9 cellular contexts compared by ENCODE assay signal in genomic region chr3:71658131-71658530, GRCh38.
A peak's percentile ranks its signal among the peaks of the same experiment; 100 is the strongest.
DNase-seq lines count a peak whose midpoint lies in the region; ATAC-seq and TF ChIP-seq lines count a peak whose summit lies in the region.
"Had no signal": no experiment of that assay in that cellular context is flagged by ENCODE, and none has a peak within 500 bp of the region (broad histone marks: within the 10 kb centered on the region; RNA-seq: fewer than 3 reads in every experiment).

No MANE protein-coding gene starts in this region.

- peaks cover 12% of the 10 kb centered on the region for H3K4me1 Mint-ChIP-seq in T-helper 17 cell

- no peak overlapping the region for H3K4me3 Mint-ChIP-seq in T-helper 17 cell

- no peaks in the 10 kb centered on the region for H3K36me3 ChIP-seq in suprapubic skin

- H3K36me3 Mint-ChIP-seq in T-helper 17 cell (ENCODE audit: low read depth): peaks cover 4% of the 10 kb centered on the region

- H3K9me3 ChIP-seq in right cardiac atrium (ENCODE audit: control insufficient read depth, low read length) (no peaks in the 10 kb centered on the region), suprapubic skin (no peaks in the 10 kb centered on the region), T-helper 17 cell (ENCODE audit: control insufficient read depth, low read length, poor library complexity, severe bottlenecking) (no peaks in the 10 kb centered on the region)

- TF ChIP-seq POLR2A in suprapubic skin (IDR thresholded peaks at IDR 0.05): no peak

- no peak overlapping the region for H3K27ac Mint-ChIP-seq in T-helper 17 cell

- peak; percentile 83 to 88 for ATAC-seq in right cardiac atrium
- no peak for ATAC-seq in T-helper 17 cell

- TF ChIP-seq CTCF in suprapubic skin (IDR thresholded peaks at IDR 0.05): no peak

- DNase-seq in NCI-H1417 (lab: John Stamatoyannopoulos, UW) (peak in 2 of 3 experiments; percentile 34 to 74), NCI-H1417 treated with DMSO at 0.1 percent for 48 hours (lab: John Stamatoyannopoulos, UW) (no peak), right cardiac atrium (peak; percentile 74 to 90 (median 89)), suprapubic skin (ENCODE audit: low spot score in 2 of 2) (peak; percentile 83 to 89), T-helper 17 cell (no peak), UCSD-AML1 (lab: John Stamatoyannopoulos, UW; ENCODE audit: unreplicated experiment) (no peak), AG08395 (ENCODE audit: low spot score) (no peak)

- H3K4me1 ChIP-seq in right cardiac atrium (ENCODE audit: control insufficient read depth, insufficient read depth, low read length) (peaks cover 3% of the 10 kb centered on the region), suprapubic skin (peaks cover 12% of the 10 kb centered on the region)

- WGBS in right cardiac atrium: 39% methylated on average over 7 of the region's 7 CpGs
- WGBS in suprapubic skin: 54% methylated on average over 5 of the region's 7 CpGs

- H3K27ac ChIP-seq in angular gyrus (ENCODE audit: low read depth, low read length) (peak overlapping the region; percentile 1), right cardiac atrium (ENCODE audit: low read length) (no peak overlapping the region), suprapubic skin (peak overlapping the region; percentile 56)
- H3K27ac ChIP-seq: 22Rv1 had no signal

- intact Hi-C loops in right cardiac atrium (cut with DNase I): loop anchor here in 3 of 4 donors (10.0 kb wide), 2 partner anchors 1103 to 1113 kb away; no protein-coding TSS in a partner anchor

- H3K27me3 Mint-ChIP-seq in T-helper 17 cell: no peaks in the 10 kb centered on the region

- H3K4me3 ChIP-seq in right cardiac atrium (ENCODE audit: low read length) (no peak overlapping the region), suprapubic skin (no peak overlapping the region)

- H3K27me3 ChIP-seq in right cardiac atrium (ENCODE audit: control insufficient read depth, insufficient read depth): no peaks in the 10 kb centered on the region
- no peaks in the 10 kb centered on the region for H3K27me3 ChIP-seq in suprapubic skin

- no peak for TF ChIP-seq EP300 in suprapubic skin (IDR thresholded peaks at IDR 0.05)

Comparison
In these comparisons a context has a peak if more than half of its experiments do, and no peak if none do; other contexts are left out.
1. DNase-seq: peak in NCI-H1417 (2 of 3), right cardiac atrium (3 of 3) and suprapubic skin (2 of 2); none in NCI-H1417 treated with DMSO at 0.1 percent for 48 hours (single experiment), T-helper 17 cell (0 of 3), UCSD-AML1 (single experiment) and AG08395 (single experiment).